In the genomic region with DNA sequence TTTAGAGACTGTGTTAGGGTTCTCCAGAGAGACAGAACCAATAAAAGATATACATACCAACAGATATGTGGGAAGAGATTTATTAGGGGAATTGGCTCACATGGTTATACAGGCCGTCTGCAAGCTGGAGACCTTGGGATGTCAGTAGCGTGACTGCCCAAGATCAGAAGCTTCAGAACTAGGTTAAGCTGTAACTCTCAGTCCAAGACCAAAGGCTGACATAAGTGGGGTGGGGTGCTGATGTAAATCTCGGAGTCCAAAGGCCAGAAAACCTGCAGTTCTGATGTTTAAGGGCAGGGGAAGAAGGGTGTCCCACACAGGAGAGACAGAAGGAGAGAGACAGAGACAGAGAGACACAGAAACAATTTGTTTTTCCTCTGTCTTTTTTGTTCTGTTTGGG, we compare ENCODE assay signal across 1 cellular context.
TF ChIP-seq lines count a peak whose summit lies in the region.

No MANE protein-coding gene starts in this region.

TF ChIP-seq in HepG2, 621 proteins besides CTCF, POLR2A, EP300 and RAD21 (continues in another document):
- TF ChIP-seq, protein P1, sequence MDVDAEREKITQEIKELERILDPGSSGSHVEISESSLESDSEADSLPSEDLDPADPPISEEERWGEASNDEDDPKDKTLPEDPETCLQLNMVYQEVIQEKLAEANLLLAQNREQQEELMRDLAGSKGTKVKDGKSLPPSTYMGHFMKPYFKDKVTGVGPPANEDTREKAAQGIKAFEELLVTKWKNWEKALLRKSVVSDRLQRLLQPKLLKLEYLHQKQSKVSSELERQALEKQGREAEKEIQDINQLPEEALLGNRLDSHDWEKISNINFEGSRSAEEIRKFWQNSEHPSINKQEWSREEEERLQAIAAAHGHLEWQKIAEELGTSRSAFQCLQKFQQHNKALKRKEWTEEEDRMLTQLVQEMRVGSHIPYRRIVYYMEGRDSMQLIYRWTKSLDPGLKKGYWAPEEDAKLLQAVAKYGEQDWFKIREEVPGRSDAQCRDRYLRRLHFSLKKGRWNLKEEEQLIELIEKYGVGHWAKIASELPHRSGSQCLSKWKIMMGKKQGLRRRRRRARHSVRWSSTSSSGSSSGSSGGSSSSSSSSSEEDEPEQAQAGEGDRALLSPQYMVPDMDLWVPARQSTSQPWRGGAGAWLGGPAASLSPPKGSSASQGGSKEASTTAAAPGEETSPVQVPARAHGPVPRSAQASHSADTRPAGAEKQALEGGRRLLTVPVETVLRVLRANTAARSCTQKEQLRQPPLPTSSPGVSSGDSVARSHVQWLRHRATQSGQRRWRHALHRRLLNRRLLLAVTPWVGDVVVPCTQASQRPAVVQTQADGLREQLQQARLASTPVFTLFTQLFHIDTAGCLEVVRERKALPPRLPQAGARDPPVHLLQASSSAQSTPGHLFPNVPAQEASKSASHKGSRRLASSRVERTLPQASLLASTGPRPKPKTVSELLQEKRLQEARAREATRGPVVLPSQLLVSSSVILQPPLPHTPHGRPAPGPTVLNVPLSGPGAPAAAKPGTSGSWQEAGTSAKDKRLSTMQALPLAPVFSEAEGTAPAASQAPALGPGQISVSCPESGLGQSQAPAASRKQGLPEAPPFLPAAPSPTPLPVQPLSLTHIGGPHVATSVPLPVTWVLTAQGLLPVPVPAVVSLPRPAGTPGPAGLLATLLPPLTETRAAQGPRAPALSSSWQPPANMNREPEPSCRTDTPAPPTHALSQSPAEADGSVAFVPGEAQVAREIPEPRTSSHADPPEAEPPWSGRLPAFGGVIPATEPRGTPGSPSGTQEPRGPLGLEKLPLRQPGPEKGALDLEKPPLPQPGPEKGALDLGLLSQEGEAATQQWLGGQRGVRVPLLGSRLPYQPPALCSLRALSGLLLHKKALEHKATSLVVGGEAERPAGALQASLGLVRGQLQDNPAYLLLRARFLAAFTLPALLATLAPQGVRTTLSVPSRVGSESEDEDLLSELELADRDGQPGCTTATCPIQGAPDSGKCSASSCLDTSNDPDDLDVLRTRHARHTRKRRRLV (CRISPR knock-in tag; IDR thresholded peaks at IDR 0.05): no peak
- TF ChIP-seq MTF1 (CRISPR knock-in tag; IDR thresholded peaks at IDR 0.05): no peak
- TF ChIP-seq NFYC (CRISPR knock-in tag; IDR thresholded peaks at IDR 0.05): no peak
- no peak for TF ChIP-seq ZNF333 (CRISPR knock-in tag; IDR thresholded peaks at IDR 0.05; ENCODE audit: borderline replicate concordance)
- no peak for TF ChIP-seq SOX6 (IDR thresholded peaks at IDR 0.05)
- peak; percentile 36; the same call in 1 of the 2 replicates for TF ChIP-seq SOX6 (CRISPR knock-in tag; IDR thresholded peaks at IDR 0.05)
- TF ChIP-seq SAP130 (CRISPR knock-in tag; IDR thresholded peaks at IDR 0.05; ENCODE audit: low read depth): 0 out of 2 replicates have a peak, but pooled peaks have one; percentile 26
- TF ChIP-seq TEAD2 (CRISPR knock-in tag; IDR thresholded peaks at IDR 0.05): no peak
- TF ChIP-seq, protein P2, sequence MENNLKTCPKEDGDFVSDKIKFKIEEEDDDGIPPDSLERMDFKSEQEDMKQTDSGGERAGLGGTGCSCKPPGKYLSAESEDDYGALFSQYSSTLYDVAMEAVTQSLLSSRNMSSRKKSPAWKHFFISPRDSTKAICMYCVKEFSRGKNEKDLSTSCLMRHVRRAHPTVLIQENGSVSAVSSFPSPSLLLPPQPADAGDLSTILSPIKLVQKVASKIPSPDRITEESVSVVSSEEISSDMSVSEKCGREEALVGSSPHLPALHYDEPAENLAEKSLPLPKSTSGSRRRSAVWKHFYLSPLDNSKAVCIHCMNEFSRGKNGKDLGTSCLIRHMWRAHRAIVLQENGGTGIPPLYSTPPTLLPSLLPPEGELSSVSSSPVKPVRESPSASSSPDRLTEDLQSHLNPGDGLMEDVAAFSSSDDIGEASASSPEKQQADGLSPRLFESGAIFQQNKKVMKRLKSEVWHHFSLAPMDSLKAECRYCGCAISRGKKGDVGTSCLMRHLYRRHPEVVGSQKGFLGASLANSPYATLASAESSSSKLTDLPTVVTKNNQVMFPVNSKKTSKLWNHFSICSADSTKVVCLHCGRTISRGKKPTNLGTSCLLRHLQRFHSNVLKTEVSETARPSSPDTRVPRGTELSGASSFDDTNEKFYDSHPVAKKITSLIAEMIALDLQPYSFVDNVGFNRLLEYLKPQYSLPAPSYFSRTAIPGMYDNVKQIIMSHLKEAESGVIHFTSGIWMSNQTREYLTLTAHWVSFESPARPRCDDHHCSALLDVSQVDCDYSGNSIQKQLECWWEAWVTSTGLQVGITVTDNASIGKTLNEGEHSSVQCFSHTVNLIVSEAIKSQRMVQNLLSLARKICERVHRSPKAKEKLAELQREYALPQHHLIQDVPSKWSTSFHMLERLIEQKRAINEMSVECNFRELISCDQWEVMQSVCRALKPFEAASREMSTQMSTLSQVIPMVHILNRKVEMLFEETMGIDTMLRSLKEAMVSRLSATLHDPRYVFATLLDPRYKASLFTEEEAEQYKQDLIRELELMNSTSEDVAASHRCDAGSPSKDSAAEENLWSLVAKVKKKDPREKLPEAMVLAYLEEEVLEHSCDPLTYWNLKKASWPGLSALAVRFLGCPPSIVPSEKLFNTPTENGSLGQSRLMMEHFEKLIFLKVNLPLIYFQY (CRISPR knock-in tag; IDR thresholded peaks at IDR 0.05; ENCODE audit: borderline replicate concordance): no peak
- TF ChIP-seq NCOA2 (CRISPR knock-in tag; IDR thresholded peaks at IDR 0.05): peak; percentile 23; the same call in 1 of the 2 replicates
- TF ChIP-seq, protein P3, sequence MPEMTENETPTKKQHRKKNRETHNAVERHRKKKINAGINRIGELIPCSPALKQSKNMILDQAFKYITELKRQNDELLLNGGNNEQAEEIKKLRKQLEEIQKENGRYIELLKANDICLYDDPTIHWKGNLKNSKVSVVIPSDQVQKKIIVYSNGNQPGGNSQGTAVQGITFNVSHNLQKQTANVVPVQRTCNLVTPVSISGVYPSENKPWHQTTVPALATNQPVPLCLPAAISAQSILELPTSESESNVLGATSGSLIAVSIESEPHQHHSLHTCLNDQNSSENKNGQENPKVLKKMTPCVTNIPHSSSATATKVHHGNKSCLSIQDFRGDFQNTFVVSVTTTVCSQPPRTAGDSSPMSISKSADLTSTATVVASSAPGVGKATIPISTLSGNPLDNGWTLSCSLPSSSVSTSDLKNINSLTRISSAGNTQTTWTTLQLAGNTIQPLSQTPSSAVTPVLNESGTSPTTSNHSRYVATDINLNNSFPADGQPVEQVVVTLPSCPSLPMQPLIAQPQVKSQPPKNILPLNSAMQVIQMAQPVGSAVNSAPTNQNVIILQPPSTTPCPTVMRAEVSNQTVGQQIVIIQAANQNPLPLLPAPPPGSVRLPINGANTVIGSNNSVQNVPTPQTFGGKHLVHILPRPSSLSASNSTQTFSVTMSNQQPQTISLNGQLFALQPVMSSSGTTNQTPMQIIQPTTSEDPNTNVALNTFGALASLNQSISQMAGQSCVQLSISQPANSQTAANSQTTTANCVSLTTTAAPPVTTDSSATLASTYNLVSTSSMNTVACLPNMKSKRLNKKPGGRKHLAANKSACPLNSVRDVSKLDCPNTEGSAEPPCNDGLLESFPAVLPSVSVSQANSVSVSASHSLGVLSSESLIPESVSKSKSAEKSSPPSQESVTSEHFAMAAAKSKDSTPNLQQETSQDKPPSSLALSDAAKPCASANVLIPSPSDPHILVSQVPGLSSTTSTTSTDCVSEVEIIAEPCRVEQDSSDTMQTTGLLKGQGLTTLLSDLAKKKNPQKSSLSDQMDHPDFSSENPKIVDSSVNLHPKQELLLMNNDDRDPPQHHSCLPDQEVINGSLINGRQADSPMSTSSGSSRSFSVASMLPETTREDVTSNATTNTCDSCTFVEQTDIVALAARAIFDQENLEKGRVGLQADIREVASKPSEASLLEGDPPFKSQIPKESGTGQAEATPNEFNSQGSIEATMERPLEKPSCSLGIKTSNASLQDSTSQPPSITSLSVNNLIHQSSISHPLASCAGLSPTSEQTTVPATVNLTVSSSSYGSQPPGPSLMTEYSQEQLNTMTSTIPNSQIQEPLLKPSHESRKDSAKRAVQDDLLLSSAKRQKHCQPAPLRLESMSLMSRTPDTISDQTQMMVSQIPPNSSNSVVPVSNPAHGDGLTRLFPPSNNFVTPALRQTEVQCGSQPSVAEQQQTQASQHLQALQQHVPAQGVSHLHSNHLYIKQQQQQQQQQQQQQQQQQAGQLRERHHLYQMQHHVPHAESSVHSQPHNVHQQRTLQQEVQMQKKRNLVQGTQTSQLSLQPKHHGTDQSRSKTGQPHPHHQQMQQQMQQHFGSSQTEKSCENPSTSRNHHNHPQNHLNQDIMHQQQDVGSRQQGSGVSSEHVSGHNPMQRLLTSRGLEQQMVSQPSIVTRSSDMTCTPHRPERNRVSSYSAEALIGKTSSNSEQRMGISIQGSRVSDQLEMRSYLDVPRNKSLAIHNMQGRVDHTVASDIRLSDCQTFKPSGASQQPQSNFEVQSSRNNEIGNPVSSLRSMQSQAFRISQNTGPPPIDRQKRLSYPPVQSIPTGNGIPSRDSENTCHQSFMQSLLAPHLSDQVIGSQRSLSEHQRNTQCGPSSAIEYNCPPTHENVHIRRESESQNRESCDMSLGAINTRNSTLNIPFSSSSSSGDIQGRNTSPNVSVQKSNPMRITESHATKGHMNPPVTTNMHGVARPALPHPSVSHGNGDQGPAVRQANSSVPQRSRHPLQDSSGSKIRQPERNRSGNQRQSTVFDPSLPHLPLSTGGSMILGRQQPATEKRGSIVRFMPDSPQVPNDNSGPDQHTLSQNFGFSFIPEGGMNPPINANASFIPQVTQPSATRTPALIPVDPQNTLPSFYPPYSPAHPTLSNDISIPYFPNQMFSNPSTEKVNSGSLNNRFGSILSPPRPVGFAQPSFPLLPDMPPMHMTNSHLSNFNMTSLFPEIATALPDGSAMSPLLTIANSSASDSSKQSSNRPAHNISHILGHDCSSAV (CRISPR knock-in tag; IDR thresholded peaks at IDR 0.05; ENCODE audit: borderline replicate concordance): no peak
- no peak for TF ChIP-seq ZNF879 (CRISPR knock-in tag; IDR thresholded peaks at IDR 0.05)
- no peak for TF ChIP-seq PHF5A (CRISPR knock-in tag; IDR thresholded peaks at IDR 0.05; ENCODE audit: low read depth, unreplicated experiment)
- TF ChIP-seq, protein P4, sequence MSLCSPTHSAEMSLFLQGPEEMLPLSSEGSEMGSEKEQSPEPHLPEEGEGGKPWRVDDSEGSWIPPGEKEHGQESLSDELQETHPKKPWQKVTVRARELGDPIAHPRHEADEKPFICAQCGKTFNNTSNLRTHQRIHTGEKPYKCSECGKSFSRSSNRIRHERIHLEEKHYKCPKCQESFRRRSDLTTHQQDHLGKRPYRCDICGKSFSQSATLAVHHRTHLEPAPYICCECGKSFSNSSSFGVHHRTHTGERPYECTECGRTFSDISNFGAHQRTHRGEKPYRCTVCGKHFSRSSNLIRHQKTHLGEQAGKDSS (CRISPR knock-in tag; IDR thresholded peaks at IDR 0.05; ENCODE audit: borderline replicate concordance, low read depth): no peak
- TF ChIP-seq PCBP1 (IDR thresholded peaks at IDR 0.05; ENCODE audit: borderline replicate concordance, low read depth, low read length): no peak
- TF ChIP-seq, protein P5, sequence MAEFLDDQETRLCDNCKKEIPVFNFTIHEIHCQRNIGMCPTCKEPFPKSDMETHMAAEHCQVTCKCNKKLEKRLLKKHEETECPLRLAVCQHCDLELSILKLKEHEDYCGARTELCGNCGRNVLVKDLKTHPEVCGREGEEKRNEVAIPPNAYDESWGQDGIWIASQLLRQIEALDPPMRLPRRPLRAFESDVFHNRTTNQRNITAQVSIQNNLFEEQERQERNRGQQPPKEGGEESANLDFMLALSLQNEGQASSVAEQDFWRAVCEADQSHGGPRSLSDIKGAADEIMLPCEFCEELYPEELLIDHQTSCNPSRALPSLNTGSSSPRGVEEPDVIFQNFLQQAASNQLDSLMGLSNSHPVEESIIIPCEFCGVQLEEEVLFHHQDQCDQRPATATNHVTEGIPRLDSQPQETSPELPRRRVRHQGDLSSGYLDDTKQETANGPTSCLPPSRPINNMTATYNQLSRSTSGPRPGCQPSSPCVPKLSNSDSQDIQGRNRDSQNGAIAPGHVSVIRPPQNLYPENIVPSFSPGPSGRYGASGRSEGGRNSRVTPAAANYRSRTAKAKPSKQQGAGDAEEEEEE (CRISPR knock-in tag; IDR thresholded peaks at IDR 0.05; ENCODE audit: borderline replicate concordance): no peak
- 0 out of 2 replicates have a peak, but pooled peaks have one; percentile 21 for TF ChIP-seq CEBPG (CRISPR knock-in tag; IDR thresholded peaks at IDR 0.05)
- TF ChIP-seq, protein P6, sequence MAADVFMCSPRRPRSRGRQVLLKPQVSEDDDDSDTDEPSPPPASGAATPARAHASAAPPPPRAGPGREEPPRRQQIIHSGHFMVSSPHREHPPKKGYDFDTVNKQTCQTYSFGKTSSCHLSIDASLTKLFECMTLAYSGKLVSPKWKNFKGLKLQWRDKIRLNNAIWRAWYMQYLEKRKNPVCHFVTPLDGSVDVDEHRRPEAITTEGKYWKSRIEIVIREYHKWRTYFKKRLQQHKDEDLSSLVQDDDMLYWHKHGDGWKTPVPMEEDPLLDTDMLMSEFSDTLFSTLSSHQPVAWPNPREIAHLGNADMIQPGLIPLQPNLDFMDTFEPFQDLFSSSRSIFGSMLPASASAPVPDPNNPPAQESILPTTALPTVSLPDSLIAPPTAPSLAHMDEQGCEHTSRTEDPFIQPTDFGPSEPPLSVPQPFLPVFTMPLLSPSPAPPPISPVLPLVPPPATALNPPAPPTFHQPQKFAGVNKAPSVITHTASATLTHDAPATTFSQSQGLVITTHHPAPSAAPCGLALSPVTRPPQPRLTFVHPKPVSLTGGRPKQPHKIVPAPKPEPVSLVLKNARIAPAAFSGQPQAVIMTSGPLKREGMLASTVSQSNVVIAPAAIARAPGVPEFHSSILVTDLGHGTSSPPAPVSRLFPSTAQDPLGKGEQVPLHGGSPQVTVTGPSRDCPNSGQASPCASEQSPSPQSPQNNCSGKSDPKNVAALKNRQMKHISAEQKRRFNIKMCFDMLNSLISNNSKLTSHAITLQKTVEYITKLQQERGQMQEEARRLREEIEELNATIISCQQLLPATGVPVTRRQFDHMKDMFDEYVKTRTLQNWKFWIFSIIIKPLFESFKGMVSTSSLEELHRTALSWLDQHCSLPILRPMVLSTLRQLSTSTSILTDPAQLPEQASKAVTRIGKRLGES (CRISPR knock-in tag; IDR thresholded peaks at IDR 0.05; ENCODE audit: borderline replicate concordance): no peak
- TF ChIP-seq SIX4 (CRISPR knock-in tag; IDR thresholded peaks at IDR 0.05): no peak
- TF ChIP-seq SUZ12 (IDR thresholded peaks at IDR 0.05; ENCODE audit: low read depth, low read length): no peak
- no peak for TF ChIP-seq SMAD3 (CRISPR knock-in tag; IDR thresholded peaks at IDR 0.05)
- 0 out of 2 replicates have a peak, but pooled peaks have one; percentile 23 for TF ChIP-seq RARA (CRISPR knock-in tag; IDR thresholded peaks at IDR 0.05)
- no peak for TF ChIP-seq ZNF329 (CRISPR knock-in tag; IDR thresholded peaks at IDR 0.05; ENCODE audit: low read depth)
- TF ChIP-seq, protein P7, sequence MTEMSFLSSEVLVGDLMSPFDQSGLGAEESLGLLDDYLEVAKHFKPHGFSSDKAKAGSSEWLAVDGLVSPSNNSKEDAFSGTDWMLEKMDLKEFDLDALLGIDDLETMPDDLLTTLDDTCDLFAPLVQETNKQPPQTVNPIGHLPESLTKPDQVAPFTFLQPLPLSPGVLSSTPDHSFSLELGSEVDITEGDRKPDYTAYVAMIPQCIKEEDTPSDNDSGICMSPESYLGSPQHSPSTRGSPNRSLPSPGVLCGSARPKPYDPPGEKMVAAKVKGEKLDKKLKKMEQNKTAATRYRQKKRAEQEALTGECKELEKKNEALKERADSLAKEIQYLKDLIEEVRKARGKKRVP (CRISPR knock-in tag; IDR thresholded peaks at IDR 0.05): 0 out of 4 replicates have a peak, but pooled peaks of 1 of the 2 experiments have one; percentile 22
